Comparison of ENCODE assay signal across 8 cellular contexts in the genomic region with DNA sequence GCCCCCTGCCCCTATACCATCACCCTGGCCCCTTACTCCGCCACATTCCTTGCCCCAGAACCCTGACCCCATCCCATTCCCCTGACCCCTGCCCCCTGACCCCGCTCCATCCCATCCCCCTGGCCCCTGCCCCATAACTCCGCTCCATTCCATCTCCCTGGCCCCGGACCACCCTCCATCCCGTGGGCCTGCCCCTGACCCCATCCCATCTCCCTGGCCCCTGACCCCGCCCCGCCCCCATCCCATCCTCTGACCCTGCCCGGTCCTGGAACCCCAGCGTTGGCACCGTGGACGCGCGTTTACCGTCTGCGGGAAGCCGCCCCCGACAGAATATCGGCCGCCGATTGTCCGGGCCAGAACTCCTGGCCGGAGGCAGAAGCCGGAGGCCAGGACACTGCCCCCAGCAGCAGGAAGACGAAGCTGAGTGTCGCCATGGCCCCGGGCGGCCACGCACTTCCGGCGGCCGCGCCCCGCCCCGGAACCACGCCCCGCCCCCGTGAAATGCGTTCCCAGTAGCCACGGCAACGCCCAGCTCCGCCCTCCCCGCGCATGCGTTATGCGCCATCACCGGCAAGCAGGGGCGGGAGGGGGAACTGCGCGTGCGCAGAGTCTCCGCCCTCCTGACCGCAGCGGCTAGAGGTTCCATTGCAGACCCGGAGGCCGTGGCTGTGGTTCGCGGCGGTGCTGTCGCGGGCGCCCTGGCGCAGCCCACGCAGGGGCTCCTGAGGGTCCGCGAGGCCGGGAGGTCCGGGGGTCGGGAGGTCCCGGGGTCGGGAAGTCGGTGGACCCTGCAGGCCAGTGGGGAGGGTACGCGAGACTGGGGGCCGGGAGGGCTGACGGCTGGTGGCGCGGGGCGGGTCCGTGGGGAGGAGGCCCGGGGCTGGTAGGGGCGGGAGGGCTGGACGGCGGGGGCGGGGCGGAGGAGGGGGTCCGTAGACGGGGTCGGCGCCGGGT. TPM values are rescaled to one million over a fixed set of nuclear protein-coding genes. Genes with fewer than 3 reads are reported as not detected.
DNase-seq lines count a peak whose midpoint lies in the region; ATAC-seq and TF ChIP-seq lines count a peak whose summit lies in the region.

A gene with protein sequence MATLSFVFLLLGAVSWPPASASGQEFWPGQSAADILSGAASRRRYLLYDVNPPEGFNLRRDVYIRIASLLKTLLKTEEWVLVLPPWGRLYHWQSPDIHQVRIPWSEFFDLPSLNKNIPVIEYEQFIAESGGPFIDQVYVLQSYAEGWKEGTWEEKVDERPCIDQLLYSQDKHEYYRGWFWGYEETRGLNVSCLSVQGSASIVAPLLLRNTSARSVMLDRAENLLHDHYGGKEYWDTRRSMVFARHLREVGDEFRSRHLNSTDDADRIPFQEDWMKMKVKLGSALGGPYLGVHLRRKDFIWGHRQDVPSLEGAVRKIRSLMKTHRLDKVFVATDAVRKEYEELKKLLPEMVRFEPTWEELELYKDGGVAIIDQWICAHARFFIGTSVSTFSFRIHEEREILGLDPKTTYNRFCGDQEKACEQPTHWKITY (minus strand): TSS at position 458 of the 954 bp plus-strand sequence. CDS start 24 bp downstream, at position 434.

- H3K36me3 ChIP-seq in gastroesophageal sphincter: peaks cover 0 to 34% of the 10 kb centered on the region in 2 donors

- H3K27ac ChIP-seq in gastroesophageal sphincter (peak within 1 kb of the TSS; percentile 68 to 93 (median 86)), substantia nigra (ENCODE audit: low read depth, low read length, poor library complexity, severe bottlenecking) (peak within 1 kb of the TSS; percentile 64)

- DNase-seq in GM10248 (ENCODE audit: extremely low spot score) (peak; percentile 99), NCI-H1105 (lab: John Stamatoyannopoulos, UW) (peak; percentile 94), nucleus accumbens (lab: John Stamatoyannopoulos, UW) (peak; percentile 45 to 99 (median 94)), substantia nigra (lab: John Stamatoyannopoulos, UW) (peak; percentile 72 to 98 (median 95))
- DNase-seq in activated naive CD4-positive, alpha-beta T cell treated with anti-CD3 and anti-CD28 coated beads, Interleukin-2, amount 50 U/mL, for 16 hours: peak; percentile 97

- no peaks in the 10 kb centered on the region for H3K9me3 ChIP-seq in gastroesophageal sphincter

- H3K27me3 ChIP-seq in gastroesophageal sphincter: no peaks in the 10 kb centered on the region

- TF ChIP-seq CTCF in GM10248 (IDR thresholded peaks at IDR 0.05; ENCODE audit: control extremely low read depth, extremely low read depth, low read depth, missing control alignments) (no peak), gastroesophageal sphincter (IDR thresholded peaks at IDR 0.05) (peak in 2 of 4 experiments; percentile 18 to 27)

- CTCF ChIA-PET in GM10248 (lab: Yijun Ruan, JAX): interaction anchor here (1.0 to 1.1 kb wide), 2 partner anchors 18 to 150 kb away, joined by 3 to 5 read pairs; no protein-coding TSS in a partner anchor

- 0% methylated on average over 6 of the region's 90 CpGs; no CpG with 5 or more reads in 1 of the 2 donors for WGBS in gastroesophageal sphincter (ENCODE audit: low coverage in 1 of 2), 2 donors

- POLR2A ChIA-PET in GM10248 (lab: Yijun Ruan, JAX): interaction anchor here (0.6 kb wide), 1 partner anchor 147 kb away, joined by 4 read pairs; no protein-coding TSS in a partner anchor

- peaks cover 0 to 58% (median 21%) of the 10 kb centered on the region in 3 donors for H3K4me1 ChIP-seq in gastroesophageal sphincter

- TF ChIP-seq POLR2A in gastroesophageal sphincter (IDR thresholded peaks at IDR 0.05): peak; percentile 83 to 84

- ATAC-seq in HG02623 (IDR thresholded peaks at IDR 0.05; ENCODE audit: unreplicated experiment): peak; percentile 79
- ATAC-seq in SK-N-SH treated with all-trans-retinoic acid at 6 μM for 48 hours: peak; percentile 70
- peak; percentile 91 for ATAC-seq in gastroesophageal sphincter

- H3K4me3 ChIP-seq in gastroesophageal sphincter: peak within 1 kb of the TSS; percentile 85 to 88

- no peak for TF ChIP-seq EP300 in gastroesophageal sphincter (IDR thresholded peaks at IDR 0.05)

TF ChIP-seq in SK-N-SH treated with all-trans-retinoic acid at 6 μM for 48 hours, 23 proteins besides CTCF, POLR2A, EP300 and RAD21:
- TF ChIP-seq OSR1 (CRISPR knock-in tag; IDR thresholded peaks at IDR 0.05) (no peak), ZNF70 (CRISPR knock-in tag; IDR thresholded peaks at IDR 0.05) (no peak)

RNA-seq across cellular contexts. Expression of the gene that starts here (rescaled TPM):
- 10 to 100 TPM; 17.6 to 31.1 (median 24.2) TPM for total RNA-seq in gastroesophageal sphincter

Comparison
In these comparisons a context has a peak if more than half of its experiments do, and no peak if none do; other contexts are left out.
1. Peak in every context shown above with its lines: DNase-seq, ATAC-seq, H3K4me3 ChIP-seq and H3K27ac ChIP-seq.